In genomic region chr2:47288864-47289263, GRCh38 we compare ENCODE assay signal across 15 cellular contexts.
A peak's percentile ranks its signal among the peaks of the same experiment; 100 is the strongest.
DNase-seq lines count a peak whose midpoint lies in the region; ATAC-seq, FAIRE-seq and TF ChIP-seq lines count a peak whose summit lies in the region.
"Had no signal": no experiment of that assay in that cellular context is flagged by ENCODE, and none has a peak within 500 bp of the region (broad histone marks: within the 10 kb centered on the region; RNA-seq: fewer than 3 reads in every experiment).

No MANE protein-coding gene starts in this region.

- H3K9me3 ChIP-seq in SK-N-SH (no peaks in the 10 kb centered on the region), smooth muscle cell (replicated peaks; ENCODE audit: low read depth) (no peaks in the 10 kb centered on the region)
- H3K9me3 ChIP-seq: thyroid gland had no signal

- TF ChIP-seq CTCF in SK-N-SH (IDR thresholded peaks at IDR 0.05) (no peak), fibroblast of mammary gland (conservative IDR thresholded peaks at IDR 0.05; ENCODE audit: control insufficient read depth, insufficient read depth, low read depth, low read length) (no peak), smooth muscle cell (IDR thresholded peaks at IDR 0.05; ENCODE audit: borderline replicate concordance, insufficient read depth, poor library complexity, severe bottlenecking) (no peak)

- peaks cover 5 to 9% of the 10 kb centered on the region in 2 experiments; a peak in 2 of 4 replicates for H3K4me1 ChIP-seq in SK-N-SH (ENCODE audit: control insufficient read depth in 1 of 2, insufficient read depth in 2 of 2, low read depth in 1 of 2, low read length in 1 of 2)
- peaks cover 6% of the 10 kb centered on the region for H3K4me1 ChIP-seq in smooth muscle cell (ENCODE audit: low read depth)
- H3K4me1 ChIP-seq: parathyroid adenoma, thyroid gland had no signal

- H3K4me3 ChIP-seq in SK-N-SH (ENCODE audit: low read depth in 2 of 2, low read length in 1 of 2) (no peak overlapping the region), fibroblast of mammary gland (ENCODE audit: control insufficient read depth, low read depth, low read length) (no peak overlapping the region), smooth muscle cell (no peak overlapping the region)
- H3K4me3 ChIP-seq: thyroid gland had no signal

- POLR2A ChIA-PET in SK-N-SH (lab: Yijun Ruan, JAX): no interaction called here

- WGBS in SK-N-SH (ENCODE audit: low lambda C conversion rate): 66% methylated on average over 1 of the region's 1 CpG
- 31% methylated on average over 1 of the region's 1 CpG for WGBS in smooth muscle cell (ENCODE audit: low lambda C conversion rate)

- H3K79me2 ChIP-seq in SK-N-SH (ENCODE audit: insufficient read depth): no peaks in the 10 kb centered on the region
- H3K79me2 ChIP-seq in smooth muscle cell (ENCODE audit: low read depth): no peaks in the 10 kb centered on the region
- H3K79me2 ChIP-seq: parathyroid adenoma had no signal

- ATAC-seq in SK-N-SH treated with all-trans-retinoic acid at 6 μM for 48 hours (peak; percentile 67), HG02870 (IDR thresholded peaks at IDR 0.05; ENCODE audit: unreplicated experiment) (no peak)
- ATAC-seq: activated CD4-positive, alpha-beta T cell treated with anti-CD3 and anti-CD28 coated beads for 36 hours had no signal

- no peak overlapping the region for H3K27ac ChIP-seq in SK-N-SH (ENCODE audit: low read depth in 2 of 2, low read length in 1 of 2)
- H3K27ac ChIP-seq in smooth muscle cell (ENCODE audit: low read depth): peak overlapping the region; percentile 50
- H3K27ac ChIP-seq: parathyroid adenoma, thyroid gland had no signal

- no peak overlapping the region for H3K4me2 ChIP-seq in SK-N-SH
- H3K4me2 ChIP-seq in smooth muscle cell: peak overlapping the region; percentile 3

- H3K36me3 ChIP-seq in SK-N-SH (replicated peaks in 1 of 2; ENCODE audit: control insufficient read depth in 1 of 2, insufficient read depth in 2 of 2, low read length in 1 of 2): no peaks in the 10 kb centered on the region
- H3K36me3 ChIP-seq in smooth muscle cell (ENCODE audit: low read depth): no peaks in the 10 kb centered on the region
- H3K36me3 ChIP-seq: thyroid gland had no signal

- H2AFZ ChIP-seq in SK-N-SH (ENCODE audit: low read depth): no peak overlapping the region
- H2AFZ ChIP-seq in smooth muscle cell (ENCODE audit: low read depth): no peak overlapping the region
- H2AFZ ChIP-seq: parathyroid adenoma had no signal

- TF ChIP-seq RAD21 in SK-N-SH (IDR thresholded peaks at IDR 0.05; ENCODE audit: low read length): no peak

- H3K27me3 ChIP-seq in SK-N-SH (ENCODE audit: insufficient read depth) (no peaks in the 10 kb centered on the region), smooth muscle cell (ENCODE audit: low read depth) (no peaks in the 10 kb centered on the region)
- H3K27me3 ChIP-seq: thyroid gland had no signal

- no peak for DNase-seq in SK-N-SH
- DNase-seq in RCC 7860 (ENCODE audit: low spot score): peak; percentile 36
- peak; percentile 90 for DNase-seq in fibroblast of mammary gland (ENCODE audit: low read depth)
- no peak for DNase-seq in smooth muscle cell (lab: John Stamatoyannopoulos, UW; ENCODE audit: unreplicated experiment)
- DNase-seq in NCI-H2029 treated with DMSO at 0.1 percent for 48 hours (lab: John Stamatoyannopoulos, UW): no peak
- no peak for DNase-seq in D341Med (ENCODE audit: low spot score)
- DNase-seq: activated CD4-positive, alpha-beta T cell treated with anti-CD3 and anti-CD28 coated beads for 36 hours; erythroblast; NCI-H2107; thyroid gland had no signal

- H3K9ac ChIP-seq in SK-N-SH: no peak overlapping the region
- H3K9ac ChIP-seq in smooth muscle cell (ENCODE audit: low read depth): no peak overlapping the region
- H3K9ac ChIP-seq: parathyroid adenoma had no signal

- H3F3A ChIP-seq in SK-N-SH (replicated peaks; ENCODE audit: insufficient read depth) (peaks cover 7% of the 10 kb centered on the region), smooth muscle cell (ENCODE audit: low read depth) (no peaks in the 10 kb centered on the region)

- no peak for TF ChIP-seq EP300 in SK-N-SH (IDR thresholded peaks at IDR 0.05; ENCODE audit: borderline replicate concordance in 1 of 2, low read depth in 1 of 2, low read length in 1 of 2)

- H3K9me2 ChIP-seq in SK-N-SH: no peaks in the 10 kb centered on the region

- no peaks in the 10 kb centered on the region for H4K20me1 ChIP-seq in SK-N-SH (ENCODE audit: insufficient read depth)
- H4K20me1 ChIP-seq in smooth muscle cell (ENCODE audit: low read depth): no peaks in the 10 kb centered on the region

- no peak for FAIRE-seq in RCC 7860 (lab: Jason Lieb, UNC)
- FAIRE-seq: A204.1, GM12891 had no signal

- CTCF ChIA-PET in SK-N-SH (lab: Yijun Ruan, JAX): interaction anchor here (1.0 to 1.9 kb wide), 4 partner anchors 11 to 34 kb away, joined by 3 to 10 read pairs (median 4); no protein-coding TSS in a partner anchor

TF ChIP-seq in SK-N-SH treated with all-trans-retinoic acid at 6 μM for 48 hours, 23 proteins besides CTCF, POLR2A, EP300 and RAD21:
- TF ChIP-seq ISL1 (CRISPR knock-in tag; IDR thresholded peaks at IDR 0.05): peak; percentile 84
- TF ChIP-seq ZFP30 (CRISPR knock-in tag; IDR thresholded peaks at IDR 0.05): no peak
- peak; percentile 62; the same call in 1 of the 2 replicates for TF ChIP-seq ZFP3 (CRISPR knock-in tag; IDR thresholded peaks at IDR 0.05)

TF ChIP-seq in SK-N-SH, 30 proteins besides CTCF, POLR2A, EP300 and RAD21:
- no peak for TF ChIP-seq GATA2 (CRISPR knock-in tag; IDR thresholded peaks at IDR 0.05)
- no peak for TF ChIP-seq TEAD4 (IDR thresholded peaks at IDR 0.05; ENCODE audit: borderline replicate concordance, insufficient read depth)
- no peak for TF ChIP-seq ELF1 (IDR thresholded peaks at IDR 0.05)
- no peak for TF ChIP-seq EZH2phosphoT487 (IDR thresholded peaks at IDR 0.05; ENCODE audit: borderline replicate concordance, low read depth)
- TF ChIP-seq RFX5 (IDR thresholded peaks at IDR 0.05; ENCODE audit: low read length): no peak
- TF ChIP-seq YY1 (IDR thresholded peaks at IDR 0.05; ENCODE audit: low read depth): no peak

Comparison
In these comparisons a context has a peak if more than half of its experiments do, and no peak if none do; other contexts are left out.
1. DNase-seq: peak in RCC 7860 (single experiment) and fibroblast of mammary gland (single experiment); none in SK-N-SH (single experiment), smooth muscle cell (single experiment), NCI-H2029 treated with DMSO at 0.1 percent for 48 hours (single experiment) and D341Med (single experiment).